In the genomic region with DNA sequence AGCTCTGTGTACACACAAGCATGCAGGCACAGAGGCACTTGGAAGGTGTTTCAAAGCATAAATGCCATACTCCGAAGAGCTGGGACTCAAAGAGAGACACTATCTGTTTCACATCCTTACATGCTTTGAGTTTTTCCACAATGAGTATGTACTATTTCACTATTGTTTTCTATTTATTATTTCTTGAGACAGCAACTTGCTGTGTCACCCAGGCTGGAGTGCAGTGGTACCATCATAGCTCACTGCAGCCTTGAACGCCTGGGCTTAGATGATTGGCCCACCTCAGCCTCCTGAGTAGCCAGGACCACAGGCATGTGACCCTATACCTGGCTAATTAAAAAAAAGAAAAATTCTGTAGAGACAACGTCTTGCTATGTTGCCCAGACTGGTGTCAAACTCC, we compare ENCODE assay signal across 18 cellular contexts. TPM values are rescaled to one million over a fixed set of nuclear protein-coding genes. Genes with fewer than 3 reads are reported as not detected.
DNase-seq lines count a peak whose midpoint lies in the region; ATAC-seq lines count a peak whose summit lies in the region.
"Had no signal": no experiment of that assay in that cellular context is flagged by ENCODE, and none has a peak within 500 bp of the region (broad histone marks: within the 10 kb centered on the region; RNA-seq: fewer than 3 reads in every experiment).

No MANE protein-coding gene starts in this region.

- no peak for ATAC-seq in T-cell (replicated peaks in 1 of 4)
- no peak for ATAC-seq in activated naive CD8-positive, alpha-beta T cell treated with anti-CD3 and anti-CD28 coated beads, Interleukin-2, amount 10 ng/mL, durations not matched to agents 7 days and 5 days (ENCODE audit: low read depth)
- no peak for ATAC-seq in stimulated activated effector memory CD8-positive, alpha-beta T cell treated with anti-CD3 and anti-CD28 coated beads, Interleukin-12 subunit alpha, Interleukin-12 subunit beta, amount 100 ng/mL, for 72 hours
- ATAC-seq: gastrocnemius medialis, left lung, pancreas had no signal

- peaks cover 68% of the 10 kb centered on the region for H3K36me3 Mint-ChIP-seq in activated naive CD4-positive, alpha-beta T cell treated with anti-CD3 and anti-CD28 coated beads for 36 hours (ENCODE audit: low read depth)
- H3K36me3 Mint-ChIP-seq in T-cell: peaks cover 56% of the 10 kb centered on the region
- H3K36me3 Mint-ChIP-seq in activated naive CD8-positive, alpha-beta T cell treated with anti-CD3 and anti-CD28 coated beads, Interleukin-2, amount 10 ng/mL, durations not matched to agents 7 days and 5 days: peaks cover 29% of the 10 kb centered on the region
- H3K36me3 Mint-ChIP-seq in stimulated activated effector memory CD8-positive, alpha-beta T cell treated with anti-CD3 and anti-CD28 coated beads, Interleukin-12 subunit alpha, Interleukin-12 subunit beta, amount 100 ng/mL, for 72 hours: peaks cover 100% of the 10 kb centered on the region

- peaks cover 52% of the 10 kb centered on the region for H3K4me1 Mint-ChIP-seq in activated naive CD4-positive, alpha-beta T cell treated with anti-CD3 and anti-CD28 coated beads for 36 hours (ENCODE audit: low read depth)
- peaks cover 57 to 59% (median 58%) of the 10 kb centered on the region in 3 donors for H3K4me1 Mint-ChIP-seq in T-cell
- H3K4me1 Mint-ChIP-seq in activated naive CD8-positive, alpha-beta T cell treated with anti-CD3 and anti-CD28 coated beads, Interleukin-2, amount 10 ng/mL, durations not matched to agents 7 days and 5 days: peaks cover 38% of the 10 kb centered on the region
- peaks cover 56% of the 10 kb centered on the region for H3K4me1 Mint-ChIP-seq in stimulated activated effector memory CD8-positive, alpha-beta T cell treated with anti-CD3 and anti-CD28 coated beads, Interleukin-12 subunit alpha, Interleukin-12 subunit beta, amount 100 ng/mL, for 72 hours
- H3K4me1 Mint-ChIP-seq: endodermal cell had no signal

- H3K4me3 Mint-ChIP-seq in activated naive CD4-positive, alpha-beta T cell treated with anti-CD3 and anti-CD28 coated beads for 36 hours: no peak overlapping the region
- H3K4me3 Mint-ChIP-seq in T-cell: peak overlapping the region in 1 of 3 donors; percentile 77
- H3K4me3 Mint-ChIP-seq in activated naive CD8-positive, alpha-beta T cell treated with anti-CD3 and anti-CD28 coated beads, Interleukin-2, amount 10 ng/mL, durations not matched to agents 7 days and 5 days: no peak overlapping the region
- H3K4me3 Mint-ChIP-seq in stimulated activated effector memory CD8-positive, alpha-beta T cell treated with anti-CD3 and anti-CD28 coated beads, Interleukin-12 subunit alpha, Interleukin-12 subunit beta, amount 100 ng/mL, for 72 hours: peak overlapping the region; percentile 54
- H3K4me3 Mint-ChIP-seq: endodermal cell, nephron had no signal

- POLR2A ChIA-PET in T-cell (lab: Charles Lee): interaction anchor here in 1 of 2 donors (0.6 kb wide), 1 partner anchor 30 kb away, joined by 4 read pairs; no protein-coding TSS in a partner anchor
- POLR2A ChIA-PET in activated naive CD8-positive, alpha-beta T cell treated with anti-CD3 and anti-CD28 coated beads, Interleukin-2, amount 10 ng/mL, durations not matched to agents 7 days and 5 days (lab: Charles Lee): interaction anchor here (3.0 kb wide), 1 partner anchor 31 kb away, joined by 32 read pairs; a partner anchor contains a TSS

- no peaks in the 10 kb centered on the region for H3K27me3 Mint-ChIP-seq in activated naive CD4-positive, alpha-beta T cell treated with anti-CD3 and anti-CD28 coated beads for 36 hours (ENCODE audit: low read depth)
- H3K27me3 Mint-ChIP-seq in T-cell: no peaks in the 10 kb centered on the region
- H3K27me3 Mint-ChIP-seq in activated naive CD8-positive, alpha-beta T cell treated with anti-CD3 and anti-CD28 coated beads, Interleukin-2, amount 10 ng/mL, durations not matched to agents 7 days and 5 days: no peaks in the 10 kb centered on the region

- CTCF ChIA-PET in activated naive CD4-positive, alpha-beta T cell treated with anti-CD3 and anti-CD28 coated beads for 36 hours (lab: Charles Lee): no interaction called here
- CTCF ChIA-PET in T-cell (lab: Charles Lee): interaction anchor here in 1 of 2 donors (0.6 kb wide), 1 partner anchor 77 kb away, joined by 3 read pairs; no protein-coding TSS in a partner anchor

- no peaks in the 10 kb centered on the region for H3K9me3 Mint-ChIP-seq in activated naive CD4-positive, alpha-beta T cell treated with anti-CD3 and anti-CD28 coated beads for 36 hours
- no peaks in the 10 kb centered on the region for H3K9me3 Mint-ChIP-seq in T-cell
- no peaks in the 10 kb centered on the region for H3K9me3 Mint-ChIP-seq in activated naive CD8-positive, alpha-beta T cell treated with anti-CD3 and anti-CD28 coated beads, Interleukin-2, amount 10 ng/mL, durations not matched to agents 7 days and 5 days
- no peaks in the 10 kb centered on the region for H3K9me3 Mint-ChIP-seq in stimulated activated effector memory CD8-positive, alpha-beta T cell treated with anti-CD3 and anti-CD28 coated beads, Interleukin-12 subunit alpha, Interleukin-12 subunit beta, amount 100 ng/mL, for 72 hours
- H3K9me3 Mint-ChIP-seq: endodermal cell, nephron had no signal

- intact Hi-C loops in activated naive CD4-positive, alpha-beta T cell treated with anti-CD3 and anti-CD28 coated beads for 36 hours (cut with micrococcal nuclease): no loop called here

- H3K27ac Mint-ChIP-seq in activated naive CD4-positive, alpha-beta T cell treated with anti-CD3 and anti-CD28 coated beads for 36 hours: peak overlapping the region; percentile 78
- H3K27ac Mint-ChIP-seq in T-cell: peak overlapping the region; percentile 99 to 100
- H3K27ac Mint-ChIP-seq in activated naive CD8-positive, alpha-beta T cell treated with anti-CD3 and anti-CD28 coated beads, Interleukin-2, amount 10 ng/mL, durations not matched to agents 7 days and 5 days: peak overlapping the region; percentile 9
- peak overlapping the region; percentile 87 for H3K27ac Mint-ChIP-seq in stimulated activated effector memory CD8-positive, alpha-beta T cell treated with anti-CD3 and anti-CD28 coated beads, Interleukin-12 subunit alpha, Interleukin-12 subunit beta, amount 100 ng/mL, for 72 hours
- H3K27ac Mint-ChIP-seq: endodermal cell had no signal

- no peak for DNase-seq in activated naive CD4-positive, alpha-beta T cell treated with anti-CD3 and anti-CD28 coated beads for 36 hours
- DNase-seq in activated naive CD4-positive, alpha-beta T cell treated with Interleukin-2 at 50 U/mL for 16 hours: no peak
- DNase-seq in T-cell (no peak), NCI-H82 (lab: John Stamatoyannopoulos, UW) (no peak), RKO (ENCODE audit: low spot score) (no peak)
- no peak for DNase-seq in activated naive CD8-positive, alpha-beta T cell treated with anti-CD3 and anti-CD28 coated beads, Interleukin-2, amount 10 ng/mL, durations not matched to agents 7 days and 5 days
- DNase-seq in stimulated activated effector memory CD8-positive, alpha-beta T cell treated with anti-CD3 and anti-CD28 coated beads, Interleukin-12 subunit alpha, Interleukin-12 subunit beta, amount 100 ng/mL, for 72 hours (ENCODE audit: low spot score in 2 of 2): no peak
- DNase-seq: endodermal cell, gastrocnemius medialis, H7, KG1, left lung, NCI-H1694, NCI-H510A treated with DMSO at 0.1 percent for 48 hours, pancreas, SHP77 treated with DMSO at 0.1 percent for 48 hours, SW 1271 had no signal

RNA-seq across cellular contexts. Expression of a gene that starts 31.6 kb away (rescaled TPM):
- 1 to 10 TPM; 7.2 to 8.1 TPM for total RNA-seq in activated naive CD4-positive, alpha-beta T cell treated with anti-CD3 and anti-CD28 coated beads for 36 hours
- total RNA-seq in T-cell: 10 to 100 TPM in 3 of 5 donors, 1 to 10 TPM in 2; 6.8 to 16.3 (median 10.1) TPM
- 1 to 10 TPM; 8.2 to 8.7 TPM for total RNA-seq in activated naive CD8-positive, alpha-beta T cell treated with anti-CD3 and anti-CD28 coated beads, Interleukin-2, amount 10 ng/mL, durations not matched to agents 7 days and 5 days

RNA-seq across cellular contexts. Expression of a gene that starts 31.7 kb away (rescaled TPM):
- 10 to 100 TPM; 35.4 to 37.2 TPM for total RNA-seq in activated naive CD4-positive, alpha-beta T cell treated with anti-CD3 and anti-CD28 coated beads for 36 hours
- total RNA-seq in T-cell: 100 to 1,000 TPM in 1 of 5 donors, 10 to 100 TPM in 4; 84.4 to 107 (median 89.6) TPM
- 10 to 100 TPM; 69.9 to 70.3 TPM for total RNA-seq in activated naive CD8-positive, alpha-beta T cell treated with anti-CD3 and anti-CD28 coated beads, Interleukin-2, amount 10 ng/mL, durations not matched to agents 7 days and 5 days

Comparison
In these comparisons a context has a peak if more than half of its experiments do, and no peak if none do; other contexts are left out.
1. H3K27ac Mint-ChIP-seq: peak in every context shown above with its lines; median percentile 100 in T-cell; 87 in stimulated activated effector memory CD8-positive, alpha-beta T cell treated with anti-CD3 and anti-CD28 coated beads, Interleukin-12 subunit alpha, Interleukin-12 subunit beta, amount 100 ng/mL, for 72 hours; 78 in activated naive CD4-positive, alpha-beta T cell treated with anti-CD3 and anti-CD28 coated beads for 36 hours; 9 in activated naive CD8-positive, alpha-beta T cell treated with anti-CD3 and anti-CD28 coated beads, Interleukin-2, amount 10 ng/mL, durations not matched to agents 7 days and 5 days.